ENCODE assay signal across 8 cellular contexts in the genomic region with DNA sequence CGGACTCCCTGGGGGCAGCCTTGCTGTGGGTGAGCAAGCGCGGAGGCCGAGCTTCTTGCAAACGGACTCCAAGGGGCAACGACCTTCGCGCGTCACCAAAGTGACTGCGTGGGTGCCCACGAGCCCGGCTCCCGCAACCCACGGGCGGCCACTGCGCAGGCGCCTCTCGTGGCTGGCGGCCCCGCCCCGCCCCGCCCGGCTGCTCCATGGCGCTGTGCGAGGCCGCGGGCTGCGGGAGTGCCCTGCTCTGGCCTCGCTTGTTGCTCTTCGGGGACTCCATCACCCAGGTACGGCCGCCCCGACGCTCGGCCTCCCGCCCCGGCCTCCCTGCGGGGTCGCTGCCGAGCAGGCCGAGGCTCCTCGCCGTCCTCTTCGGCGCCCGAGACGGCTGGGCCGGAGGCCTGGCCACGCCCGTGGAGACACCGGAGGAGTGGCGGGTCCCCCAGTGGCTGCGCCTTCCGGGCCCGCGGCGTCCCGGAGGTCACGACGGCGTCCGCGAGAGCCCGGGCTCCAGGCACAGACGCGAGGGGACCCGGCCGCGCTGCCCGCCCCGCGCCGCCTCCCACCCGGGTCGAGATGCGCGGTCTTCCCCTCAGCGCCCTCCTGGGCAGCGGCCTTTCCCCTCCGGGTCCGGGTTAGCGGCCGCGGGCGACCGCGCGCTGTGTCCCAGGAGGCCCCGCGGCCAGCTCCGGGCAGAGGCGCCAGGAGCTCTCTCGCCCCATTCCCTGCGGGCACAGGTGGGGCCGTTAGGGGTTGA. TPM values are rescaled to one million over a fixed set of nuclear protein-coding genes. Genes with fewer than 3 reads are reported as not detected.
A peak's percentile ranks its signal among the peaks of the same experiment; 100 is the strongest.
DNase-seq lines count a peak whose midpoint lies in the region; ATAC-seq, FAIRE-seq and TF ChIP-seq lines count a peak whose summit lies in the region.

A gene with protein sequence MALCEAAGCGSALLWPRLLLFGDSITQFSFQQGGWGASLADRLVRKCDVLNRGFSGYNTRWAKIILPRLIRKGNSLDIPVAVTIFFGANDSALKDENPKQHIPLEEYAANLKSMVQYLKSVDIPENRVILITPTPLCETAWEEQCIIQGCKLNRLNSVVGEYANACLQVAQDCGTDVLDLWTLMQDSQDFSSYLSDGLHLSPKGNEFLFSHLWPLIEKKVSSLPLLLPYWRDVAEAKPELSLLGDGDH (plus strand): TSS at position 191 of the 757 bp plus-strand sequence. CDS start 16 bp downstream, at position 207.

- no peak within 1 kb of the TSS for H4K5ac ChIP-seq in H1 (ENCODE audit: insufficient read length, low read depth, low read length)

- no peaks in the 10 kb centered on the region for H3K79me2 ChIP-seq in H1 (ENCODE audit: control insufficient read depth in 1 of 2, insufficient read depth in 2 of 2, low read length in 2 of 2)

- peaks cover 11% of the 10 kb centered on the region for H3K23me2 ChIP-seq in H1 (ENCODE audit: low read depth, low read length)

- 0 out of 2 replicates have a peak within 1 kb of the TSS, but pooled peaks have one; percentile 1 for H2BK5ac ChIP-seq in H1 (ENCODE audit: low read depth, low read length)

- no peak within 1 kb of the TSS for H3K14ac ChIP-seq in H1 (ENCODE audit: insufficient read length)

- no peak for TF ChIP-seq EP300 in H1 (IDR thresholded peaks at IDR 0.05; ENCODE audit: borderline replicate concordance in 1 of 2, low read depth in 2 of 2, low read length in 2 of 2)

- no peaks in the 10 kb centered on the region for H4K20me1 ChIP-seq in H1 (replicated peaks in 1 of 2; ENCODE audit: control insufficient read depth in 1 of 2, insufficient read depth in 2 of 2, low read length in 2 of 2)

- H3K4me3 ChIP-seq in H1 (ENCODE audit: extremely low read depth in 1 of 4, insufficient read depth in 2 of 4, low read depth in 3 of 4, low read length in 4 of 4): peak within 1 kb of the TSS; percentile 29 to 64 (median 50)

- H2BK15ac ChIP-seq in H1 (ENCODE audit: low read length): no peak within 1 kb of the TSS

- peaks cover 5% of the 10 kb centered on the region in 2 experiments; a peak in 3 of 4 replicates for H3K9me3 ChIP-seq in H1 (ENCODE audit: insufficient read depth in 2 of 2, low read depth in 1 of 2, low read length in 1 of 2)

- H2BK20ac ChIP-seq in H1 (ENCODE audit: low read length): no peak within 1 kb of the TSS

- no peak within 1 kb of the TSS for H2AK5ac ChIP-seq in H1 (ENCODE audit: low read depth, low read length)

- POLR2A ChIA-PET in H1 (lab: Charles Lee; ENCODE audit: partially characterized antibody): interaction anchor here (0.8 to 2.9 kb wide), 4 partner anchors 8 to 156 kb away, joined by 3 to 12 read pairs (median 6); a partner anchor contains a TSS

- peaks cover 0 to 2% (median 0%) of the 10 kb centered on the region in 4 experiments; a peak in 2 of 7 replicates for H3K27me3 ChIP-seq in H1 (replicated peaks in 1 of 4; ENCODE audit: control insufficient read depth in 3 of 4, extremely low read depth in 1 of 4, insufficient read depth in 3 of 4, low read length in 3 of 4)

- no peak for TF ChIP-seq RAD21 in H1 (IDR thresholded peaks at IDR 0.05 in 1 of 2, conservative IDR thresholded peaks at IDR 0.05 in 1 of 2; ENCODE audit: low read depth in 2 of 2, low read length in 2 of 2)

- H3K4me2 ChIP-seq in H1 (ENCODE audit: insufficient read depth in 1 of 2, low read depth in 2 of 2, low read length in 2 of 2): peak within 1 kb of the TSS; percentile 55 to 65

- WGBS in H1 (ENCODE audit: extremely low coverage in 1 of 2, insufficient coverage in 1 of 2, insufficient read length in 1 of 2, insufficient replicate concordance in 2 of 2, low coverage in 1 of 2, low lambda C conversion rate in 2 of 2, missing lambda C conversion rate in 1 of 2), 2 experiments: 46% methylated on average over 58 of the region's 95 CpGs; no CpG with 5 or more reads in 1 of the 2 experiments

- no peak within 1 kb of the TSS for H3K4ac ChIP-seq in H1 (replicated peaks; ENCODE audit: insufficient read length, low read depth, low read length)

- H3K79me1 ChIP-seq in H1 (ENCODE audit: low read depth, low read length): no peaks in the 10 kb centered on the region

- DNase-seq in NOMO-1 (lab: John Stamatoyannopoulos, UW; ENCODE audit: unreplicated experiment in 2 of 2) (peak; percentile 43 to 45), NOMO-1 treated with dmso at 0.1 percent for 144 hours (lab: John Stamatoyannopoulos, UW; ENCODE audit: unreplicated experiment) (no peak), NCI-H2196 treated with DMSO at 0.1 percent for 48 hours (lab: John Stamatoyannopoulos, UW; ENCODE audit: unreplicated experiment) (peak; percentile 9), H1 (ENCODE audit: low read depth in 1 of 2, low spot score in 2 of 2) (peak in 1 of 2 experiments; percentile 54), mesenteric fat pad (ENCODE audit: low spot score) (peak; percentile 91)
- DNase-seq in activated CD8-positive, alpha-beta memory T cell treated with anti-CD3 and anti-CD28 coated beads for 4 hours (ENCODE audit: low read depth in 2 of 2): peak; percentile 53 to 63
- peak; percentile 45 for DNase-seq in stimulated activated CD8-positive, alpha-beta memory T cell treated with anti-CD3 and anti-CD28 coated beads, Interleukin-15, amount 100 ng/mL, for 24 hours (ENCODE audit: low read depth)

- peak within 1 kb of the TSS; percentile 60; the same call in 1 of the 2 replicates for H2BK12ac ChIP-seq in H1 (ENCODE audit: low read depth, low read length)

- H3K56ac ChIP-seq in H1 (replicated peaks; ENCODE audit: insufficient read length, low read depth, low read length): no peak within 1 kb of the TSS

- H3K4me1 ChIP-seq in H1 (replicated peaks in 1 of 4; ENCODE audit: control insufficient read depth in 3 of 4, insufficient read depth in 4 of 4, low read length in 3 of 4): peaks cover 0 to 4% (median 2%) of the 10 kb centered on the region in 4 experiments; a peak in 2 of 7 replicates

- FAIRE-seq in H1 (lab: Jason Lieb, UNC): no peak

- H3K23ac ChIP-seq in H1 (ENCODE audit: insufficient read length): no peak within 1 kb of the TSS

- no peak within 1 kb of the TSS for H2BK120ac ChIP-seq in H1 (replicated peaks; ENCODE audit: low read depth, low read length)

- no peak within 1 kb of the TSS for H4K91ac ChIP-seq in H1 (replicated peaks; ENCODE audit: insufficient read length, low read length)

- H4K8ac ChIP-seq in H1 (ENCODE audit: extremely low read depth, insufficient read depth, low read length): peak within 1 kb of the TSS; percentile 28

- peak within 1 kb of the TSS in 3 of 4 experiments; percentile 25 to 67 (median 48); a peak in 5 of 7 replicates for H3K9ac ChIP-seq in H1 (replicated peaks in 1 of 4; ENCODE audit: extremely low read depth in 1 of 4, low read depth in 3 of 4, low read length in 3 of 4)

- H2AFZ ChIP-seq in H1 (ENCODE audit: low read length): peak within 1 kb of the TSS; percentile 34; the same call in 1 of the 2 replicates

- ATAC-seq in HG02840 (IDR thresholded peaks at IDR 0.05; ENCODE audit: low FRiP score, unreplicated experiment): peak; percentile 74

- TF ChIP-seq POLR2A in H1 (IDR thresholded peaks at IDR 0.05; ENCODE audit: control extremely low read depth in 1 of 2, low read depth in 2 of 2, low read length in 2 of 2): no peak

- TF ChIP-seq CTCF in H1 (IDR thresholded peaks at IDR 0.05; ENCODE audit: control extremely low read depth in 1 of 3, insufficient read depth in 1 of 3, low read depth in 1 of 3, low read length in 3 of 3): no peak

- no peak within 1 kb of the TSS for H3K27ac ChIP-seq in H1 (ENCODE audit: low read depth, low read length)

- CTCF ChIA-PET in H1 (lab: Charles Lee; ENCODE audit: partially characterized antibody): interaction anchor here (0.9 to 1.7 kb wide), 2 partner anchors 295 to 331 kb away, joined by 5 to 6 read pairs; no protein-coding TSS in a partner anchor

- H3K36me3 ChIP-seq in H1 (ENCODE audit: control insufficient read depth in 2 of 4, insufficient read depth in 4 of 4, low read length in 3 of 4): peaks cover 5 to 19% (median 11%) of the 10 kb centered on the region in 4 experiments; a peak in 7 of 8 replicates

- no peak within 1 kb of the TSS; the same call in 1 of the 2 replicates for H3K18ac ChIP-seq in H1 (ENCODE audit: extremely low read depth, low read length)

TF ChIP-seq in H1, 55 proteins besides CTCF, POLR2A, EP300 and RAD21:
- TF ChIP-seq EGR1 (IDR thresholded peaks at IDR 0.05; ENCODE audit: borderline replicate concordance, low read depth, low read length) (no peak), CEBPB (IDR thresholded peaks at IDR 0.05; ENCODE audit: low read depth, low read length) (no peak), KDM4A (IDR thresholded peaks at IDR 0.05; ENCODE audit: low read depth, low read length, severe bottlenecking) (peak; percentile 15), SUZ12 (IDR thresholded peaks at IDR 0.05; ENCODE audit: low read length) (no peak), SIRT6 (IDR thresholded peaks at IDR 0.05; ENCODE audit: low read length) (no peak), PHF8 (conservative IDR thresholded peaks at IDR 0.05; ENCODE audit: low read depth, low read length) (0 out of 2 replicates have a peak, but pooled peaks have one; percentile 16), TAF1 (IDR thresholded peaks at IDR 0.05; ENCODE audit: low read depth, low read length) (peak; percentile 1; the same call in 1 of the 2 replicates)

RNA-seq across cellular contexts. Expression of the gene that starts here (rescaled TPM):
- 15.1 and 19.8 TPM in 2 replicates for total RNA-seq in H1 (2021; fragmentation: NEBNext Ultra II Directional; extraction: Animal tissue kit (Norgen Biotek cat#: 25700))
- 11.3 and 21.5 TPM in 2 replicates for polyA plus RNA-seq in H1 (2011; rRNA removed)
- 15.2 TPM for polyA plus RNA-seq in H1 (2011; cell fraction: cytosol; rRNA removed)
- 7.9 TPM for polyA plus RNA-seq in H1 (2011; cell fraction: nucleus; rRNA removed)
- polyA plus RNA-seq in H1 (2012, experiment 1 of 2): 16.9 to 22.9 TPM (median 19.6 TPM) in 4 replicates
- polyA plus RNA-seq in H1 (2012, experiment 2 of 2): 7.5 TPM
- polyA plus RNA-seq in H1 (2013, experiment 1 of 2): 9.3 TPM
- polyA plus RNA-seq in H1 (2013, experiment 2 of 2): 8.5 TPM
- 8.1 and 19.0 TPM in 2 replicates for polyA minus RNA-seq in H1 (2011; rRNA and poly(A)+ RNA removed)
- 4.3 TPM for polyA minus RNA-seq in H1 (2011; cell fraction: cytosol; rRNA and poly(A)+ RNA removed)
- 6.9 TPM for polyA minus RNA-seq in H1 (2011; cell fraction: nucleus; rRNA and poly(A)+ RNA removed)
- total RNA-seq in mesenteric fat pad: 59.7 TPM
